In the genomic region with DNA sequence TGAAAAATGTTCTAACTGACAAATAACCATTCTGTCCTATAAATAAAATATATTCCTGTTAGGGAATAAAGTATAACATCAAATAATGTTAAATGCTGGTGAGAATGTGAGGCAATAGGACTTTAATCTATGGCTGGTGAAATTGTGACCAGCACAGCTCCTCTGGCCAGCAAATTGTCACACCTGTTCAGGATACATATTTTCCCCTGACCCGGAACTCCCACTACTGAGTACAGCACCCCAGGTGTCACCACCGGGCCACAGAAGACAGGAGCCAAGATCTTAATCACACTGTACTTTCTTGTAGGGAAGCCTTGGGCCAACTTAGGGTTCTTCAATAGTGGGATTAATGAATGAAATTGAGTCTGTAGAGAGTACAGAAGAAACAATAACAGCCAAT, we compare ENCODE assay signal across 7 cellular contexts.
"Had no signal": no experiment of that assay in that cellular context is flagged by ENCODE, and none has a peak within 500 bp of the region (broad histone marks: within the 10 kb centered on the region; RNA-seq: fewer than 3 reads in every experiment).

No MANE protein-coding gene starts in this region.

- H3K4me3 ChIP-seq: K562 had no signal

- DNase-seq: IMR-90, KBM-7 had no signal

- H3K27ac ChIP-seq: HL-60 had no signal

- H3K27ac Mint-ChIP-seq: IgD-negative memory B cell had no signal

- H3K4me3 Mint-ChIP-seq: IgD-negative memory B cell had no signal

- ATAC-seq: HepG2, K562 had no signal

- FAIRE-seq: HepG2, HTR-8/SVneo, K562 had no signal

- H3K4me1 Mint-ChIP-seq: IgD-negative memory B cell had no signal
